Comparison of ENCODE assay signal across 21 cellular contexts in genomic region chr6:154440422-154441043, GRCh38.
"Had no signal": no experiment of that assay in that cellular context is flagged by ENCODE, and none has a peak within 500 bp of the region (broad histone marks: within the 10 kb centered on the region; RNA-seq: fewer than 3 reads in every experiment).

No MANE protein-coding gene starts in this region.

- FAIRE-seq: astrocyte, colon had no signal

- ATAC-seq: activated CD4-positive, alpha-beta T cell treated with anti-CD3 and anti-CD28 coated beads for 36 hours; activated T-cell treated with anti-CD3 and anti-CD28 coated beads, Interleukin-2, amount 50 U/mL, for 4 hours; effector memory CD8-positive, alpha-beta T cell; esophagus mucosa; lower lobe of right lung; naive thymus-derived CD8-positive, alpha-beta T cell; stimulated activated naive CD8-positive, alpha-beta T cell treated with anti-CD3 and anti-CD28 coated beads, Interleukin-15, Interleukin-2, amounts not matched to agents 100 U/mL and 50 U/mL, for 24 hours had no signal

- DNase-seq: activated B cell treated with CpG ODN at 0.5 μM for 24 hours; activated CD4-positive, alpha-beta T cell treated with anti-CD3 and anti-CD28 coated beads for 36 hours; activated CD4-positive, alpha-beta T cell treated with anti-CD3 and anti-CD28 coated beads, Interleukin-2, amount 50 U/mL, for 48 hours; activated CD8-positive, alpha-beta memory T cell treated with anti-CD3 and anti-CD28 coated beads, Interleukin-2, amount 50 U/mL, for 48 hours; activated naive CD4-positive, alpha-beta T cell treated with Interleukin-2 at 50 U/mL for 16 hours; activated naive CD8-positive, alpha-beta T cell treated with anti-CD3 and anti-CD28 coated beads for 36 hours; activated T-cell treated with anti-CD3 and anti-CD28 coated beads, Interleukin-2, amount 50 U/mL, for 4 hours; dorsolateral prefrontal cortex; effector memory CD8-positive, alpha-beta T cell; foreskin melanocyte; immature natural killer cell; lower lobe of right lung; naive thymus-derived CD8-positive, alpha-beta T cell; stimulated activated CD4-positive, alpha-beta T cell treated with anti-CD3 and anti-CD28 coated beads, Interleukin-12 subunit alpha, Interleukin-12 subunit beta, amount 100 ng/mL, for 4 hours; stimulated activated CD4-positive, alpha-beta T cell treated with anti-CD3 and anti-CD28 coated beads, Interleukin-4, amount 100 ng/mL, for 4 hours; stimulated activated naive CD8-positive, alpha-beta T cell treated with anti-CD3 and anti-CD28 coated beads, Interleukin-15, Interleukin-2, amounts not matched to agents 100 U/mL and 50 U/mL, for 24 hours; T1000; upper lobe of left lung had no signal
